19 cellular contexts compared by ENCODE assay signal in genomic region chr13:107289540-107289939, GRCh38.
A peak's percentile ranks its signal among the peaks of the same experiment; 100 is the strongest.
DNase-seq lines count a peak whose midpoint lies in the region; ATAC-seq and TF ChIP-seq lines count a peak whose summit lies in the region.
"Had no signal": no experiment of that assay in that cellular context is flagged by ENCODE, and none has a peak within 500 bp of the region (broad histone marks: within the 10 kb centered on the region; RNA-seq: fewer than 3 reads in every experiment).

No MANE protein-coding gene starts in this region.

- no peaks in the 10 kb centered on the region for H3K27me3 ChIP-seq in A673 (replicated peaks; ENCODE audit: insufficient read depth, low read depth, low read length, poor library complexity)
- H3K27me3 ChIP-seq: BLaER1 treated with 17β-estradiol and CSF1 and Interleukin-3, amounts not matched to agents 10 nM and 100 nM had no signal

- H3K27ac ChIP-seq in A673 (ENCODE audit: low read depth, low read length, poor library complexity, severe bottlenecking) = no peak overlapping the region
- H3K27ac ChIP-seq: BLaER1 treated with 17β-estradiol and CSF1 and Interleukin-3, amounts not matched to agents 10 nM and 100 nM; PC-9 had no signal

- TF ChIP-seq CTCF in A673 (conservative IDR thresholded peaks at IDR 0.05; ENCODE audit: low read depth, low read length) (no peak), AG10803 (conservative IDR thresholded peaks at IDR 0.05; ENCODE audit: low read length) (no peak), fibroblast of mammary gland (conservative IDR thresholded peaks at IDR 0.05; ENCODE audit: control insufficient read depth, insufficient read depth, low read depth, low read length) (no peak)

- POLR2A ChIA-PET in A673 (lab: Charles Lee; ENCODE audit: low non-redundant PET) = no interaction called here

- no peaks in the 10 kb centered on the region for H3K27me3 Mint-ChIP-seq in activated naive CD4-positive, alpha-beta T cell treated with anti-CD3 and anti-CD28 coated beads, Interleukin-2, amount 10 ng/mL, durations not matched to agents 7 days and 5 days
- H3K27me3 Mint-ChIP-seq: T-cell had no signal

- peaks cover 7% of the 10 kb centered on the region for H3K9me3 Mint-ChIP-seq in activated naive CD4-positive, alpha-beta T cell treated with anti-CD3 and anti-CD28 coated beads, Interleukin-2, amount 10 ng/mL, durations not matched to agents 7 days and 5 days

- H3K9me3 ChIP-seq in A673 (ENCODE audit: low read depth, low read length, poor library complexity, severe bottlenecking) = no peaks in the 10 kb centered on the region
- H3K9me3 ChIP-seq: BLaER1 treated with 17β-estradiol and CSF1 and Interleukin-3, amounts not matched to agents 10 nM and 100 nM had no signal

- H3K4me3 ChIP-seq in A673 (ENCODE audit: low read depth, low read length, poor library complexity, severe bottlenecking) = no peak overlapping the region
- H3K4me3 ChIP-seq in AG10803 (ENCODE audit: low read length) = no peak overlapping the region
- no peak overlapping the region for H3K4me3 ChIP-seq in fibroblast of mammary gland (ENCODE audit: control insufficient read depth, low read depth, low read length)
- H3K4me3 ChIP-seq: BLaER1 treated with 17β-estradiol and CSF1 and Interleukin-3, amounts not matched to agents 10 nM and 100 nM; PC-9 had no signal

- DNase-seq in A673 (ENCODE audit: low spot score) (peak; percentile 89), AG10803 (ENCODE audit: low read depth) (peak; percentile 31), NCI-H2081 treated with DMSO at 0.1 percent for 48 hours (lab: John Stamatoyannopoulos, UW) (peak; percentile 9), fibroblast of mammary gland (ENCODE audit: low read depth) (peak; percentile 55)
- DNase-seq in activated naive CD4-positive, alpha-beta T cell treated with anti-CD3 and anti-CD28 coated beads, Interleukin-2, amount 10 ng/mL, durations not matched to agents 7 days and 5 days = no peak
- no peak for DNase-seq in activated CD4-positive, CD25-positive, alpha-beta regulatory T cell treated with anti-CD3 and anti-CD28 coated beads, Interleukin-2, amount 50 U/mL, for 72 hours
- DNase-seq: CD8-positive, alpha-beta T cell; Kasumi-1; NCI-H1417 treated with DMSO at 0.1 percent for 48 hours; NCI-H187; NCI-H2107; NCI-H446 treated with DMSO at 0.1 percent for 48 hours; NCI-H526 treated with DMSO at 0.1 percent for 48 hours; PC-9; RPMI8226; SHP77; T-cell had no signal

- H3K36me3 Mint-ChIP-seq in activated naive CD4-positive, alpha-beta T cell treated with anti-CD3 and anti-CD28 coated beads, Interleukin-2, amount 10 ng/mL, durations not matched to agents 7 days and 5 days = no peaks in the 10 kb centered on the region
- H3K36me3 Mint-ChIP-seq: CD8-positive, alpha-beta T cell; T-cell had no signal

- ATAC-seq in HG02588 (IDR thresholded peaks at IDR 0.05; ENCODE audit: unreplicated experiment) = no peak
- ATAC-seq: CD8-positive, alpha-beta T cell; T-cell had no signal

- peaks cover 4% of the 10 kb centered on the region for H3K4me1 ChIP-seq in A673 (ENCODE audit: insufficient read depth, low read length, poor library complexity, severe bottlenecking)

- CTCF ChIA-PET in A673 (lab: Charles Lee) = interaction anchor here (0.7 kb wide), 1 partner anchor 13 kb away, joined by 3 read pairs; no protein-coding TSS in a partner anchor
- CTCF ChIA-PET in activated naive CD4-positive, alpha-beta T cell treated with anti-CD3 and anti-CD28 coated beads, Interleukin-2, amount 10 ng/mL, durations not matched to agents 7 days and 5 days (lab: Charles Lee) = no interaction called here

- no TSS peak for BruUV-seq in A673 (replicated peaks; lab: Mats Ljungman, UMichigan)

- intact Hi-C loops in A673 (cut with micrococcal nuclease; ENCODE audit: unreplicated experiment) = no loop called here

- no peaks in the 10 kb centered on the region for H3K36me3 ChIP-seq in A673 (ENCODE audit: insufficient read depth, low read length, poor library complexity, severe bottlenecking)
- H3K36me3 ChIP-seq: BLaER1 treated with 17β-estradiol and CSF1 and Interleukin-3, amounts not matched to agents 10 nM and 100 nM had no signal

- H3K4me3 Mint-ChIP-seq in activated naive CD4-positive, alpha-beta T cell treated with anti-CD3 and anti-CD28 coated beads, Interleukin-2, amount 10 ng/mL, durations not matched to agents 7 days and 5 days = no peak overlapping the region
- H3K4me3 Mint-ChIP-seq: CD8-positive, alpha-beta T cell; T-cell had no signal

- H3K27ac Mint-ChIP-seq in activated naive CD4-positive, alpha-beta T cell treated with anti-CD3 and anti-CD28 coated beads, Interleukin-2, amount 10 ng/mL, durations not matched to agents 7 days and 5 days = no peak overlapping the region
- H3K27ac Mint-ChIP-seq: CD8-positive, alpha-beta T cell; T-cell had no signal

- H3K4me1 Mint-ChIP-seq in activated naive CD4-positive, alpha-beta T cell treated with anti-CD3 and anti-CD28 coated beads, Interleukin-2, amount 10 ng/mL, durations not matched to agents 7 days and 5 days = no peaks in the 10 kb centered on the region
- H3K4me1 Mint-ChIP-seq: T-cell had no signal

Comparison
In these comparisons a context has a peak if more than half of its experiments do, and no peak if none do; other contexts are left out.
1. DNase-seq: peak in A673 (single experiment), AG10803 (single experiment), NCI-H2081 treated with DMSO at 0.1 percent for 48 hours (single experiment) and fibroblast of mammary gland (single experiment); none in activated naive CD4-positive, alpha-beta T cell treated with anti-CD3 and anti-CD28 coated beads, Interleukin-2, amount 10 ng/mL, durations not matched to agents 7 days and 5 days (single experiment) and activated CD4-positive, CD25-positive, alpha-beta regulatory T cell treated with anti-CD3 and anti-CD28 coated beads, Interleukin-2, amount 50 U/mL, for 72 hours (single experiment).